In the genomic region with DNA sequence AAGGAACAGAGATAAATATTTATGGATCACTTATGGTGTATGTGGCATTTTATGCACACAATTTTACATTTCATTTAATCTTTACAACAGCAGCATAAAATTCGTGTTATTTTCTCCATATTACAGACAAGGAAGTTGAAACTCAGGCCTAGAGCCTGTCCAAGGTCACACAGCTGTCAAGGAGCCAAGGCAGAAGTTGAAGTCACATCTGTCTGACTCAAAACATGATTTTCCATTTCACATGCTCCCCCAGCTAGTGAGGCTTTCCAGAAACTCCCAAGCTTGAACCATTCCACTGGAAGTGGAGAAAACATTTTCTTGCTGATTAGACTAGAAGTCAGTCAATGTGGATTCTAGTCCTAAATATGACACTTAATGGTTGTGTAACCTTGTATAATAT, we compare ENCODE assay signal across 20 cellular contexts.
DNase-seq lines count a peak whose midpoint lies in the region; ATAC-seq and TF ChIP-seq lines count a peak whose summit lies in the region.
"Had no signal": no experiment of that assay in that cellular context is flagged by ENCODE, and none has a peak within 500 bp of the region (broad histone marks: within the 10 kb centered on the region; RNA-seq: fewer than 3 reads in every experiment).

No MANE protein-coding gene starts in this region.

- H3K27ac ChIP-seq in GM23248 (0 out of 2 replicates have a peak overlapping the region, but pooled peaks have one; percentile 20), adrenal gland (peak overlapping the region in 3 of 5 donors; percentile 43 to 66 (median 52)), ovary (peak overlapping the region in 1 of 2 donors; percentile 74)
- H3K27ac ChIP-seq: prostate gland, upper lobe of left lung had no signal

- TF ChIP-seq POLR2A in adrenal gland (IDR thresholded peaks at IDR 0.05) (no peak), ovary (IDR thresholded peaks at IDR 0.05) (no peak)

- no peak overlapping the region for H3K9ac ChIP-seq in GM23248

- no peaks in the 10 kb centered on the region for H3K9me2 ChIP-seq in GM23248 (ENCODE audit: insufficient read depth)

- ATAC-seq in left cardiac atrium: peak; percentile 78 to 79
- no peak for ATAC-seq in HG03520 (IDR thresholded peaks at IDR 0.05; ENCODE audit: unreplicated experiment)

- no peak overlapping the region for H3K4me2 ChIP-seq in GM23248 (ENCODE audit: unreplicated experiment)

- H3K27me3 ChIP-seq in GM23248 (replicated peaks; ENCODE audit: insufficient read depth): no peaks in the 10 kb centered on the region
- H3K27me3 ChIP-seq in adrenal gland: no peaks in the 10 kb centered on the region
- no peaks in the 10 kb centered on the region for H3K27me3 ChIP-seq in ovary
- H3K27me3 ChIP-seq: upper lobe of left lung had no signal

- in situ Hi-C loops in GM23248 (cut with MboI): no loop called here

- DNase-seq in GM23248: peak; percentile 36
- DNase-seq in adrenal gland: peak; percentile 84 to 93 (median 87)
- DNase-seq in left cardiac atrium: peak; percentile 53
- DNase-seq in ovary: peak; percentile 80 to 92 (median 90)
- DNase-seq in activated gamma-delta T cell (lab: John Stamatoyannopoulos, UW): no peak
- no peak for DNase-seq in NCI-H2081 (lab: John Stamatoyannopoulos, UW)
- DNase-seq in EL: no peak
- DNase-seq: activated CD4-positive, alpha-beta T cell treated with anti-CD3 and anti-CD28 coated beads, Interleukin-2, amount 50 U/mL, for 48 hours; activated naive CD4-positive, alpha-beta T cell treated with anti-CD3 and anti-CD28 coated beads, Interleukin-2, amount 10 ng/mL, durations not matched to agents 7 days and 5 days; CD4-positive, CD25-positive, alpha-beta regulatory T cell; MM.1S; NCI-H2029; NCI-H774; stimulated activated CD4-positive, alpha-beta T cell treated with anti-CD3 and anti-CD28 coated beads, Interleukin-15, amount 100 ng/mL, for 24 hours; stimulated activated naive CD4-positive, alpha-beta T cell; SW 1271; upper lobe of left lung had no signal

- H3K9me3 ChIP-seq in GM23248 (ENCODE audit: low read depth) (no peaks in the 10 kb centered on the region), adrenal gland (replicated peaks in 1 of 3) (peaks cover 0 to 4% (median 0%) of the 10 kb centered on the region in 3 donors), ovary (no peaks in the 10 kb centered on the region)
- H3K9me3 ChIP-seq: prostate gland, upper lobe of left lung had no signal

- H3K4me1 ChIP-seq in GM23248 (ENCODE audit: insufficient read depth) (peaks cover 12% of the 10 kb centered on the region), adrenal gland (replicated peaks in 1 of 2) (peaks cover 17 to 18% of the 10 kb centered on the region in 2 donors), ovary (ENCODE audit: insufficient read depth) (peaks cover 7% of the 10 kb centered on the region)
- H3K4me1 ChIP-seq: prostate gland had no signal

- H2AFZ ChIP-seq in GM23248: no peak overlapping the region

- H3K4me3 ChIP-seq in GM23248: no peak overlapping the region
- no peak overlapping the region for H3K4me3 ChIP-seq in adrenal gland
- no peak overlapping the region for H3K4me3 ChIP-seq in ovary
- H3K4me3 ChIP-seq: lung, prostate gland, upper lobe of left lung had no signal

- intact Hi-C loops in adrenal gland (cut with DNase I): no loop called here
- intact Hi-C loops in left cardiac atrium (cut with DNase I): no loop called here
- intact Hi-C loops in ovary (cut with DNase I): no loop called here

- no peaks in the 10 kb centered on the region for H4K20me1 ChIP-seq in GM23248 (ENCODE audit: insufficient read depth)

- H3K79me2 ChIP-seq in GM23248 (ENCODE audit: insufficient read depth): no peaks in the 10 kb centered on the region

- WGBS in GM23248 (ENCODE audit: low coverage in 1 of 2, low lambda C conversion rate in 2 of 2, missing lambda C conversion rate in 2 of 2), 2 experiments: 12% methylated on average over 1 of the region's 1 CpG
- 8 to 23% (median 11%) methylated on average over 1 of the region's 1 CpG for WGBS in adrenal gland, 4 donors
- 2 to 6% (median 3%) methylated on average over 1 of the region's 1 CpG for WGBS in ovary, 3 donors

- H3F3A ChIP-seq in GM23248 (ENCODE audit: insufficient read depth): peaks cover 15% of the 10 kb centered on the region; the same call in 1 of the 2 replicates

- no peak for TF ChIP-seq EP300 in ovary (IDR thresholded peaks at IDR 0.05)

- no peak for TF ChIP-seq CTCF in adrenal gland (IDR thresholded peaks at IDR 0.05)
- no peak for TF ChIP-seq CTCF in ovary (IDR thresholded peaks at IDR 0.05)

- no peaks in the 10 kb centered on the region for H3K36me3 ChIP-seq in GM23248 (ENCODE audit: low read depth)
- no peaks in the 10 kb centered on the region for H3K36me3 ChIP-seq in adrenal gland (replicated peaks in 1 of 2)
- no peaks in the 10 kb centered on the region for H3K36me3 ChIP-seq in ovary
- H3K36me3 ChIP-seq: prostate gland, upper lobe of left lung had no signal

Comparison
In these comparisons a context has a peak if more than half of its experiments do, and no peak if none do; other contexts are left out.
1. DNase-seq: peak in GM23248 (single experiment), adrenal gland (7 of 7), left cardiac atrium (single experiment) and ovary (5 of 5); none in activated gamma-delta T cell (single experiment), NCI-H2081 (0 of 2) and EL (single experiment).